Comparison of ENCODE assay signal across 8 cellular contexts in the genomic region with DNA sequence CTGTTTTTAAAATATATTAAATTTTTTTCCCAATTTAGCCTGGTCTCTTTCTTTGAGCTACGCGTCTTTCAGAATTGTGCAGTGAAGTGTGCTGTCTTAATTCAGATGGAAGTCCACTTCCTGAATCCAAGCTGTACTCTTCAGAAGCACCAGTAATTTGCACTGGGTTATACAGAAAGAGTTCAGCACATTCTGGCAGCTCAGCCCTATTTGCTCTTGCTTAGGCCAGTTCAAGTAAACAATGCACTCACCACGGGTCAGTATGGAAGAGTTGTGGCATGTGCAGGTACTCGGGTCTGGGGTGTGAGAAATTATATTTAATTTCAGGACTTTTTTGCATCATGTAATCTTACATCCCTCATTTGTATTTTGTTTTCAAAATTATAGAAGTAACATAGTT. TPM values are rescaled to one million over a fixed set of nuclear protein-coding genes. Genes with fewer than 3 reads are reported as not detected.
DNase-seq lines count a peak whose midpoint lies in the region; ATAC-seq, FAIRE-seq and TF ChIP-seq lines count a peak whose summit lies in the region.
"Not testable (repeated sequence)": the region's sequence is repeated elsewhere in the genome, so short reads cannot be mapped to it uniquely, and the experiment has no call there.

No MANE protein-coding gene starts in this region.

- not testable (repeated sequence) for H3K9ac ChIP-seq in IMR-90 (ENCODE audit: low read depth, low read length); K562 (ENCODE audit: insufficient read depth in 1 of 2, low read depth in 2 of 2, low read length in 2 of 2); endothelial cell of umbilical vein (replicated peaks; ENCODE audit: extremely low read depth, insufficient read depth, low read length); HepG2 (ENCODE audit: insufficient read depth, low read depth, low read length)

- POLR2A ChIA-PET in IMR-90 (lab: Charles Lee; ENCODE audit: unreplicated experiment); K562 (lab: Yijun Ruan, JAX); endothelial cell of umbilical vein (lab: Charles Lee); HepG2 (lab: Yijun Ruan, JAX): not testable (repeated sequence)

- not testable (repeated sequence) for H3K4me1 ChIP-seq in IMR-90 (ENCODE audit: control insufficient read depth, insufficient read depth, low read length); K562 (replicated peaks in 1 of 2; ENCODE audit: control insufficient read depth in 2 of 2, insufficient read depth in 2 of 2, low read length in 2 of 2); endothelial cell of umbilical vein (ENCODE audit: control insufficient read depth, extremely low read depth, insufficient read depth, low read length); left lung; right lobe of liver
- H3K4me1 ChIP-seq in HepG2 (ENCODE audit: insufficient read depth, low read length): peaks cover 29% of the 10 kb centered on the region

- H4K91ac ChIP-seq in IMR-90 (ENCODE audit: insufficient read depth, low read depth, low read length): not testable (repeated sequence)

- H2AK5ac ChIP-seq in IMR-90 (ENCODE audit: low read depth, low read length): not testable (repeated sequence)

- H3K4ac ChIP-seq in IMR-90 (ENCODE audit: low read depth, low read length): not testable (repeated sequence)

- intact Hi-C loops in IMR-90 (cut with micrococcal nuclease); K562 (cut with micrococcal nuclease); endothelial cell of umbilical vein (cut with micrococcal nuclease); left lung (cut with DNase I); HepG2 (cut with micrococcal nuclease; ENCODE audit: unreplicated experiment); right lobe of liver (cut with DNase I): not testable (repeated sequence)

- not testable (repeated sequence) for H3K14ac ChIP-seq in IMR-90 (replicated peaks; ENCODE audit: low read depth, low read length)

- H4K8ac ChIP-seq in IMR-90 (ENCODE audit: low read depth in 2 of 2, low read length in 2 of 2): not testable (repeated sequence)

- peak; percentile 40 for FAIRE-seq in HTR-8/SVneo (lab: Jason Lieb, UNC)
- FAIRE-seq in K562 (lab: Jason Lieb, UNC): peak; percentile 19
- peak; percentile 4 for FAIRE-seq in endothelial cell of umbilical vein (lab: Jason Lieb, UNC)
- peak; percentile 67 for FAIRE-seq in HepG2 (lab: Jason Lieb, UNC)

- not testable (repeated sequence) for TF ChIP-seq CTCF in IMR-90 (conservative IDR thresholded peaks at IDR 0.05; ENCODE audit: low read depth, low read length); K562 (IDR thresholded peaks at IDR 0.05 in 2 of 3, conservative IDR thresholded peaks at IDR 0.05 in 1 of 3; ENCODE audit: insufficient read depth in 2 of 3, low read depth in 1 of 3, low read length in 3 of 3); endothelial cell of umbilical vein (IDR thresholded peaks at IDR 0.05; ENCODE audit: extremely low read depth in 1 of 2, insufficient read depth in 1 of 2, low read depth in 1 of 2, low read length in 2 of 2); left lung (IDR thresholded peaks at IDR 0.05); HepG2 (CRISPR knock-in tag; IDR thresholded peaks at IDR 0.05); right lobe of liver (IDR thresholded peaks at IDR 0.05)

- TF ChIP-seq POLR2A in IMR-90 (IDR thresholded peaks at IDR 0.05; ENCODE audit: low read depth, low read length); K562 (conservative IDR thresholded peaks at IDR 0.05); endothelial cell of umbilical vein (IDR thresholded peaks at IDR 0.05; ENCODE audit: low read depth, low read length); HepG2 (IDR thresholded peaks at IDR 0.05; ENCODE audit: insufficient read depth in 1 of 2, low read depth in 2 of 2, low read length in 2 of 2); right lobe of liver (IDR thresholded peaks at IDR 0.05): not testable (repeated sequence)

- not testable (repeated sequence) for H3K4me2 ChIP-seq in IMR-90 (ENCODE audit: low read depth, low read length); K562 (ENCODE audit: insufficient read depth, low read length); endothelial cell of umbilical vein (ENCODE audit: insufficient read depth, low read length)
- H3K4me2 ChIP-seq in HepG2 (ENCODE audit: low read depth, low read length): peak overlapping the region; percentile 57

- not testable (repeated sequence) for H4K5ac ChIP-seq in IMR-90 (ENCODE audit: low read depth, low read length)

- H2BK5ac ChIP-seq in IMR-90 (ENCODE audit: low read depth, low read length, poor library complexity, severe bottlenecking): not testable (repeated sequence)

- dilution Hi-C loops in IMR-90 (cut with HindIII; ENCODE audit: low sequenced_read_pairs, unreplicated experiment); endothelial cell of umbilical vein (cut with MboI; ENCODE audit: extremely low pct_ligation_motif_present, low sequenced_read_pairs): not testable (repeated sequence)

- H2AK9ac ChIP-seq in IMR-90 (replicated peaks; ENCODE audit: low read depth, low read length, poor library complexity): not testable (repeated sequence)

- not testable (repeated sequence) for H3K56ac ChIP-seq in IMR-90 (ENCODE audit: extremely low read depth, insufficient read depth, low read length)

- not testable (repeated sequence) for BruUV-seq in IMR-90 (replicated peaks; lab: Mats Ljungman, UMichigan); K562 (replicated peaks; lab: Mats Ljungman, UMichigan); endothelial cell of umbilical vein (replicated peaks; lab: Mats Ljungman, UMichigan); HepG2 (replicated peaks; lab: Mats Ljungman, UMichigan)

- 0 out of 2 replicates have a peak, but pooled peaks have one; percentile 46 for ATAC-seq in IMR-90 (ENCODE audit: low read depth)
- peak; percentile 57 for ATAC-seq in K562
- peak; percentile 93 for ATAC-seq in left lobe of liver
- ATAC-seq in left lung: peak; percentile 22
- peak; percentile 96 for ATAC-seq in HepG2
- peak; percentile 95 to 97 (median 96) for ATAC-seq in right lobe of liver

- not testable (repeated sequence) for H3K4me3 ChIP-seq in IMR-90 (ENCODE audit: insufficient read depth, low read depth, low read length); K562; endothelial cell of umbilical vein (replicated peaks in 1 of 3; ENCODE audit: insufficient read depth in 1 of 3, low read depth in 1 of 3, low read length in 3 of 3); left lung; right lobe of liver
- peak overlapping the region in 1 of 3 experiments; percentile 16; a peak in 1 of 6 replicates for H3K4me3 ChIP-seq in HepG2 (replicated peaks in 1 of 3; ENCODE audit: insufficient read depth in 1 of 3, low read depth in 2 of 3, low read length in 3 of 3)

- WGBS in IMR-90 (ENCODE audit: extremely low coverage in 2 of 2, insufficient read length in 1 of 2), 2 experiments: no CpG with 5 or more reads among the region's 4 CpGs
- WGBS in K562 (ENCODE audit: insufficient coverage, low coverage, missing lambda C conversion rate): no CpG with 5 or more reads among the region's 4 CpGs
- whole genome bisulfite sequencing in HepG2 (ENCODE audit: low lambda C conversion rate): 0% methylated on average over 1 of the region's 4 CpGs
- WGBS in right lobe of liver (ENCODE audit: insufficient coverage, low coverage, low lambda C conversion rate, missing lambda C conversion rate): no CpG with 5 or more reads among the region's 4 CpGs

- TF ChIP-seq EP300 in K562 (IDR thresholded peaks at IDR 0.05; ENCODE audit: low read length); HepG2 (IDR thresholded peaks at IDR 0.05; ENCODE audit: low read depth in 2 of 2, low read length in 2 of 2); HepG2 (CRISPR knock-in tag; IDR thresholded peaks at IDR 0.05; ENCODE audit: borderline replicate concordance): not testable (repeated sequence)

- H2AFZ ChIP-seq in IMR-90 (replicated peaks; ENCODE audit: low read length, poor library complexity); K562 (ENCODE audit: low read depth, low read length); endothelial cell of umbilical vein (ENCODE audit: low read depth, low read length); HepG2 (ENCODE audit: low read length): not testable (repeated sequence)

- in situ Hi-C loops in IMR-90 (cut with MboI; ENCODE audit: low sequenced_read_pairs); K562 (cut with MboI); HepG2 (cut with HindIII; ENCODE audit: extremely low pct_ligation_motif_present, low pct_unique_long_range_greater_than_20kb): not testable (repeated sequence)

- not testable (repeated sequence) for H3K27me3 ChIP-seq in IMR-90 (ENCODE audit: control insufficient read depth, insufficient read depth, low read length); K562 (ENCODE audit: control insufficient read depth in 2 of 2, insufficient read depth in 2 of 2, low read length in 2 of 2); endothelial cell of umbilical vein (ENCODE audit: control insufficient read depth in 2 of 2, insufficient read depth in 2 of 2, low read length in 2 of 2); left lung; HepG2 (ENCODE audit: control insufficient read depth in 1 of 2, insufficient read depth in 2 of 2, low read length in 2 of 2); right lobe of liver

- not testable (repeated sequence) for H3K36me3 ChIP-seq in IMR-90 (ENCODE audit: control insufficient read depth, insufficient read depth, low read length); K562 (ENCODE audit: control insufficient read depth, insufficient read depth, low read length); endothelial cell of umbilical vein (ENCODE audit: control insufficient read depth in 2 of 2, extremely low read depth in 1 of 2, insufficient read depth in 2 of 2, low read length in 2 of 2); left lung; HepG2 (replicated peaks in 1 of 2; ENCODE audit: control insufficient read depth in 1 of 2, insufficient read depth in 2 of 2, low read length in 2 of 2); right lobe of liver

- H3K27ac ChIP-seq in IMR-90 (ENCODE audit: insufficient read depth, low read length); K562 (ENCODE audit: extremely low read depth, low read depth, low read length); endothelial cell of umbilical vein (ENCODE audit: insufficient read depth, low read depth, low read length); left lung; HepG2 (ENCODE audit: extremely low read length, insufficient read depth, low read length): not testable (repeated sequence)
- peak overlapping the region in 2 of 3 donors; percentile 40 to 57 for H3K27ac ChIP-seq in right lobe of liver

- H3K23ac ChIP-seq in IMR-90 (ENCODE audit: low read depth, low read length): not testable (repeated sequence)

- not testable (repeated sequence) for H3K9me3 ChIP-seq in IMR-90 (ENCODE audit: control insufficient read depth, insufficient read depth, low read length); K562 (replicated peaks; ENCODE audit: control insufficient read depth, insufficient read depth, low read depth, low read length); endothelial cell of umbilical vein (replicated peaks; ENCODE audit: control insufficient read depth, insufficient read depth, low read length); left lung; HepG2 (ENCODE audit: low read length); right lobe of liver

- H3K79me1 ChIP-seq in IMR-90 (ENCODE audit: low read depth in 1 of 2, low read length in 2 of 2): not testable (repeated sequence)

- not testable (repeated sequence) for H3K9me1 ChIP-seq in IMR-90 (ENCODE audit: insufficient read depth, low read length); K562 (ENCODE audit: control insufficient read depth, insufficient read depth, low read length); endothelial cell of umbilical vein (replicated peaks; ENCODE audit: control insufficient read depth, extremely low read depth, insufficient read depth, low read length)

- H2BK120ac ChIP-seq in IMR-90 (ENCODE audit: low read depth, low read length): not testable (repeated sequence)

- not testable (repeated sequence) for DNase-seq in HTR-8/SVneo (ENCODE audit: insufficient read length, low spot score); IMR-90; K562 (ENCODE audit: extremely low read depth in 1 of 4, low spot score in 3 of 4); endothelial cell of umbilical vein (ENCODE audit: low read depth, low spot score); left lobe of liver (ENCODE audit: low spot score); left lung; HepG2 (ENCODE audit: low spot score); right lobe of liver

- not testable (repeated sequence) for H2BK20ac ChIP-seq in IMR-90 (ENCODE audit: low read depth, low read length)

- not testable (repeated sequence) for H2BK15ac ChIP-seq in IMR-90 (ENCODE audit: low read depth, low read length)

- CTCF ChIA-PET in IMR-90 (lab: Yijun Ruan, JAX); K562 (lab: Yijun Ruan, JAX; ENCODE audit: low intra/inter-chr PET ratio); endothelial cell of umbilical vein (lab: Charles Lee); HepG2 (lab: Yijun Ruan, JAX; ENCODE audit: low intra/inter-chr PET ratio, low total read pairs): not testable (repeated sequence)

- not testable (repeated sequence) for H3K18ac ChIP-seq in IMR-90 (ENCODE audit: low read depth, low read length)

- TF ChIP-seq RAD21 in IMR-90 (IDR thresholded peaks at IDR 0.05; ENCODE audit: low read length); K562 (CRISPR knock-in tag; conservative IDR thresholded peaks at IDR 0.05 in 1 of 2, IDR thresholded peaks at IDR 0.05 in 1 of 2); HepG2 (CRISPR knock-in tag; IDR thresholded peaks at IDR 0.05): not testable (repeated sequence)

- H3K79me2 ChIP-seq in K562 (ENCODE audit: control insufficient read depth, insufficient read depth, low read length); endothelial cell of umbilical vein (ENCODE audit: control insufficient read depth, insufficient read depth, low read length); HepG2 (ENCODE audit: insufficient read depth, low read length): not testable (repeated sequence)

- not testable (repeated sequence) for H4K20me1 ChIP-seq in IMR-90 (ENCODE audit: insufficient read depth, low read length); K562 (replicated peaks; ENCODE audit: control insufficient read depth, insufficient read depth, low read length); endothelial cell of umbilical vein (replicated peaks; ENCODE audit: control insufficient read depth, extremely low read depth, insufficient read depth, low read length); HepG2 (ENCODE audit: insufficient read depth, low read length)

RNA-seq across cellular contexts. Expression of a gene that starts 25.3 kb away (rescaled TPM):
- 10.0 and 12.2 TPM in 2 replicates for total RNA-seq in IMR-90 (2012; rRNA removed)
- 19.0 and 19.4 TPM in 2 replicates for polyA plus RNA-seq in IMR-90 (2012; rRNA removed)
- polyA plus RNA-seq in IMR-90 (2012; cell fraction: cytosol; rRNA removed): 7.5 and 9.4 TPM in 2 replicates
- polyA plus RNA-seq in IMR-90 (2012; cell fraction: nucleus; rRNA removed; ENCODE audit: low replicate concordance): 41.2 and 66.5 TPM in 2 replicates
- 91.0 and 117 TPM in 2 replicates for total RNA-seq in K562 (2011; cell fraction: chromatin; rRNA removed; ENCODE audit: low replicate concordance)
- total RNA-seq in K562 (2011; cell fraction: nucleolus; rRNA removed): 62.0 and 64.2 TPM in 2 replicates
- 66.8 and 71.5 TPM in 2 replicates for total RNA-seq in K562 (2011; cell fraction: nucleoplasm; rRNA removed)
- 10.9 and 15.4 TPM in 2 replicates for total RNA-seq in K562 (2014; rRNA removed)
- total RNA-seq in K562 (2014; rRNA removed; fragmentation: Illumina TruSeq; extraction: Trizol): 15.9 and 16.8 TPM in 2 replicates
- 19.2 and 19.5 TPM in 2 replicates for total RNA-seq in K562 (2015; rRNA removed; fragmentation: Illumina TruSeq; extraction: Trizol)
- total RNA-seq in K562 (2021): 26.0 and 26.9 TPM in 2 replicates
- 33.6 and 35.7 TPM in 2 replicates for polyA plus RNA-seq in K562 (2011; rRNA removed)
- polyA plus RNA-seq in K562 (2011; cell fraction: cytosol; rRNA removed): 24.5 and 29.6 TPM in 2 replicates
- 63.0 and 86.6 TPM in 2 replicates for polyA plus RNA-seq in K562 (2011; cell fraction: nucleus; rRNA removed)
- 17.4 and 19.5 TPM in 2 replicates for polyA plus RNA-seq in K562 (2012)
- polyA plus RNA-seq in K562 (2014; fragmentation: Illumina TruSeq; extraction: Trizol): 26.1 and 28.0 TPM in 2 replicates
- polyA plus RNA-seq in K562 (2014; fragmentation: Nextera tagmentation; extraction: Ambion mirVana): 1 to 10 TPM; 4.9 to 7.8 TPM
- 19.1 and 21.0 TPM in 2 replicates for polyA plus RNA-seq in K562 (2014; rRNA removed)
- polyA minus RNA-seq in K562 (2011; rRNA and poly(A)+ RNA removed): 47.9 and 56.3 TPM in 2 replicates
- 24.7 and 27.3 TPM in 2 replicates for polyA minus RNA-seq in K562 (2011; cell fraction: cytosol; rRNA and poly(A)+ RNA removed)
- 30.4 and 39.0 TPM in 2 replicates for polyA minus RNA-seq in K562 (2011; cell fraction: nucleus; rRNA and poly(A)+ RNA removed)
- total RNA-seq in endothelial cell of umbilical vein: 22.0 and 26.4 TPM in 2 replicates
- polyA plus RNA-seq in endothelial cell of umbilical vein: 26.9 and 29.9 TPM in 2 replicates
- polyA plus RNA-seq in endothelial cell of umbilical vein (2011; cell fraction: cytosol; rRNA removed): 14.5 and 14.7 TPM in 2 replicates
- 85.1 and 92.2 TPM in 2 replicates for polyA plus RNA-seq in endothelial cell of umbilical vein (2011; cell fraction: nucleus; rRNA removed)
- polyA plus RNA-seq in endothelial cell of umbilical vein (2012): 19.5 and 21.6 TPM in 2 replicates
- 75.3 and 83.6 TPM in 2 replicates for polyA minus RNA-seq in endothelial cell of umbilical vein
- polyA minus RNA-seq in endothelial cell of umbilical vein (2011; cell fraction: cytosol; rRNA and poly(A)+ RNA removed): 19.7 TPM
- 44.8 and 66.4 TPM in 2 replicates for polyA minus RNA-seq in endothelial cell of umbilical vein (2011; cell fraction: nucleus; rRNA and poly(A)+ RNA removed)
- 7.8 TPM for total RNA-seq in left lobe of liver
- total RNA-seq in left lung: 10 to 100 TPM; 16.5 to 26.0 TPM
- total RNA-seq in HepG2 (2016; rRNA removed; fragmentation: Illumina TruSeq; extraction: Trizol): 7.2 and 19.5 TPM in 2 replicates
- total RNA-seq in HepG2 (2016; cell fraction: cytosol; rRNA removed; fragmentation: Illumina TruSeq; extraction: Trizol; ENCODE audit: low read depth): 4.1 and 4.7 TPM in 2 replicates
- 6.8 and 18.8 TPM in 2 replicates for total RNA-seq in HepG2 (2016; cell fraction: insoluble cytoplasmic fraction; rRNA removed; fragmentation: Illumina TruSeq; extraction: Trizol)
- total RNA-seq in HepG2 (2016; cell fraction: membrane; rRNA removed; fragmentation: Illumina TruSeq; extraction: Trizol): 3.9 TPM in 2 replicates
- total RNA-seq in HepG2 (2016; cell fraction: nucleus; rRNA removed; fragmentation: Illumina TruSeq; extraction: Trizol): 25.7 and 29.8 TPM in 2 replicates
- 29.9 and 30.6 TPM in 2 replicates for polyA plus RNA-seq in HepG2 (2011; rRNA removed)
- polyA plus RNA-seq in HepG2 (2011; cell fraction: cytosol; rRNA removed): 18.1 and 18.9 TPM in 2 replicates
- 46.6 and 49.7 TPM in 2 replicates for polyA plus RNA-seq in HepG2 (2011; cell fraction: nucleus; rRNA removed)
- polyA plus RNA-seq in HepG2 (2012): 17.6 and 18.4 TPM in 2 replicates
- 0.85 and 0.92 TPM in 2 replicates for polyA plus RNA-seq in HepG2 (2016; cell fraction: cytosol; fragmentation: Illumina TruSeq; extraction: Trizol; ENCODE audit: low read depth)
- polyA plus RNA-seq in HepG2 (2016; cell fraction: insoluble cytoplasmic fraction; fragmentation: Illumina TruSeq; extraction: Trizol; ENCODE audit: low read depth): 5.4 and 6.4 TPM in 2 replicates
- 1.9 TPM in 2 replicates for polyA plus RNA-seq in HepG2 (2016; cell fraction: membrane; fragmentation: Illumina TruSeq; extraction: Trizol; ENCODE audit: low read depth)
- 41.4 and 43.2 TPM in 2 replicates for polyA plus RNA-seq in HepG2 (2016; cell fraction: nucleus; fragmentation: Illumina TruSeq; extraction: Trizol; ENCODE audit: insufficient read depth, low read depth)
- 61.1 and 96.4 TPM in 2 replicates for polyA minus RNA-seq in HepG2 (2011; rRNA and poly(A)+ RNA removed; ENCODE audit: low replicate concordance)
- polyA minus RNA-seq in HepG2 (2011; cell fraction: cytosol; rRNA and poly(A)+ RNA removed): 25.1 and 32.3 TPM in 2 replicates
- polyA minus RNA-seq in HepG2 (2011; cell fraction: nucleus; rRNA and poly(A)+ RNA removed): 50.5 and 53.6 TPM in 2 replicates
- total RNA-seq in right lobe of liver: 10 to 100 TPM in 1 of 6 experiments, 1 to 10 TPM in 5; 6.5 to 10.1 (median 8.3) TPM

Comparison
In these comparisons a context has a peak if more than half of its experiments do, and no peak if none do; other contexts are left out.
1. ATAC-seq: peak in every context shown above with its lines; median percentile 96 in HepG2; 96 in right lobe of liver; 93 in left lobe of liver; 57 in K562; 46 in IMR-90; 22 in left lung.